Comparison of ENCODE assay signal across 8 cellular contexts in genomic region chr19:44644391-44645016, GRCh38. TPM values are rescaled to one million over a fixed set of nuclear protein-coding genes. Genes with fewer than 3 reads are reported as not detected.
DNase-seq lines count a peak whose midpoint lies in the region; ATAC-seq and TF ChIP-seq lines count a peak whose summit lies in the region.

No MANE protein-coding gene starts in this region.

- TSS peak; percentile 68 for BruUV-seq in HCT116 (replicated peaks; lab: Mats Ljungman, UMichigan)

- RAD21 ChIA-PET in HCT116 (lab: Charles Lee; ENCODE audit: low non-redundant PET in 1 of 2, low total read pairs in 2 of 2, uncharacterized antibody in 2 of 2, unreplicated experiment in 2 of 2) = interaction anchor here in 1 of 2 experiments (1.2 kb wide), 1 partner anchor 13 kb away, joined by 3 read pairs; no protein-coding TSS in a partner anchor

- peak overlapping the region; percentile 96 for H3K4me2 ChIP-seq in HCT116 (ENCODE audit: low read length)

- peaks cover 51% of the 10 kb centered on the region for H3K79me2 ChIP-seq in HCT116 (ENCODE audit: insufficient read depth, low read length)

- DNase-seq in CD14-positive monocyte (ENCODE audit: low spot score) (no peak), HCT116 (ENCODE audit: low read depth, low spot score) (no peak)
- DNase-seq in natural killer cell treated with Interleukin-12 subunit alpha and Interleukin-12 subunit beta and Interleukin-15 and Interleukin-18, amount 100 ng/mL, for 72 hours (ENCODE audit: low spot score) = no peak

- no peak for TF ChIP-seq RAD21 in HCT116 (IDR thresholded peaks at IDR 0.05; ENCODE audit: low read depth)

- H3K9me3 ChIP-seq in HCT116 (ENCODE audit: control insufficient read depth in 1 of 2, insufficient read depth in 1 of 2, low read depth in 1 of 2, low read length in 2 of 2) (no peaks in the 10 kb centered on the region), esophagus (ENCODE audit: control insufficient read depth in 2 of 2, insufficient read depth in 1 of 2, low read depth in 1 of 2, low read length in 1 of 2) (no peaks in the 10 kb centered on the region)

- H3K36me3 ChIP-seq in HCT116 (ENCODE audit: control insufficient read depth in 1 of 2, insufficient read depth in 2 of 2, low read length in 2 of 2) = peaks cover 12 to 28% of the 10 kb centered on the region in 2 experiments; a peak in 3 of 4 replicates
- H3K36me3 ChIP-seq in esophagus (ENCODE audit: control insufficient read depth in 2 of 2, insufficient read depth in 2 of 2, low read length in 1 of 2) = peaks cover 0 to 4% of the 10 kb centered on the region in 2 donors

- H2AFZ ChIP-seq in HCT116 (ENCODE audit: low read depth, low read length, poor library complexity, severe bottlenecking) = no peak overlapping the region

- H3K27ac ChIP-seq in HCT116 (ENCODE audit: low read depth, low read length) = peak overlapping the region; percentile 98
- H3K27ac ChIP-seq in esophagus (ENCODE audit: low read depth in 2 of 2, low read length in 1 of 2) = peak overlapping the region; percentile 60 to 71

- POLR2A ChIA-PET in HCT116 (lab: Charles Lee) = interaction anchor here (0.6 to 2.5 kb wide), 10 partner anchors 7 to 879 kb away, joined by 3 to 16 read pairs (median 3); no protein-coding TSS in a partner anchor

- H3K4me3 ChIP-seq in HCT116 (replicated peaks in 1 of 2; ENCODE audit: low read depth in 1 of 2, low read length in 2 of 2) (peak overlapping the region; percentile 82 to 91), esophagus (ENCODE audit: low read depth in 1 of 2, low read length in 2 of 2) (peak overlapping the region; percentile 77 to 86)

- peak overlapping the region; percentile 91 to 95 for H3K4me3 Mint-ChIP-seq in CD14-positive monocyte
- H3K4me3 Mint-ChIP-seq in natural killer cell treated with Interleukin-12 subunit alpha and Interleukin-12 subunit beta and Interleukin-15 and Interleukin-18, amount 100 ng/mL, for 72 hours = peak overlapping the region; percentile 69

- 7 to 9% methylated on average over 14 of the region's 14 CpGs for WGBS in esophagus, 2 donors

- TF ChIP-seq CTCF in CD14-positive monocyte (IDR thresholded peaks at IDR 0.05) (no peak), HCT116 (IDR thresholded peaks at IDR 0.05 in 2 of 3, conservative IDR thresholded peaks at IDR 0.05 in 1 of 3; ENCODE audit: borderline replicate concordance in 1 of 3, insufficient read depth in 1 of 3, low read depth in 2 of 3, low read length in 2 of 3) (no peak)

- H4K20me1 ChIP-seq in HCT116 (ENCODE audit: insufficient read depth) = peaks cover 5% of the 10 kb centered on the region; the same call in 1 of the 2 replicates

- ATAC-seq in HCT116 (peak; percentile 68), SK-N-SH treated with all-trans-retinoic acid at 6 μM for 48 hours (peak; percentile 74), GM19395 (IDR thresholded peaks at IDR 0.05; ENCODE audit: unreplicated experiment) (no peak), HG02763 (IDR thresholded peaks at IDR 0.05; ENCODE audit: unreplicated experiment) (no peak), GM21717 (IDR thresholded peaks at IDR 0.05; ENCODE audit: unreplicated experiment) (no peak)
- peak in 1 of 2 donors; percentile 37 for ATAC-seq in natural killer cell treated with Interleukin-12 subunit alpha and Interleukin-12 subunit beta and Interleukin-15 and Interleukin-18, amount 100 ng/mL, for 72 hours

- H3K9ac ChIP-seq in HCT116 (ENCODE audit: low read length) = peak overlapping the region; percentile 86

- H3K4me1 ChIP-seq in HCT116 (ENCODE audit: control insufficient read depth in 1 of 2, insufficient read depth in 2 of 2, low read length in 2 of 2) (peaks cover 4 to 7% of the 10 kb centered on the region in 2 experiments; a peak in 3 of 4 replicates), esophagus (ENCODE audit: control insufficient read depth in 2 of 2, insufficient read depth in 2 of 2, low read length in 1 of 2) (no peaks in the 10 kb centered on the region)

- TF ChIP-seq POLR2A in HCT116 (IDR thresholded peaks at IDR 0.05; ENCODE audit: borderline replicate concordance, extremely low read depth, insufficient read depth, insufficient read length) = no peak

- H3K9me2 ChIP-seq in HCT116 (ENCODE audit: insufficient read depth) = no peaks in the 10 kb centered on the region

- H3K36me3 Mint-ChIP-seq in CD14-positive monocyte = peaks cover 23 to 33% of the 10 kb centered on the region in 2 donors
- no peaks in the 10 kb centered on the region for H3K36me3 Mint-ChIP-seq in natural killer cell treated with Interleukin-12 subunit alpha and Interleukin-12 subunit beta and Interleukin-15 and Interleukin-18, amount 100 ng/mL, for 72 hours

- intact Hi-C loops in CD14-positive monocyte (cut with micrococcal nuclease) (no loop called here), HCT116 (cut with micrococcal nuclease) (loop anchor here (5.0 kb wide), 1 partner anchor 57 kb away; no protein-coding TSS in a partner anchor)

- H3K9me3 Mint-ChIP-seq in CD14-positive monocyte = no peaks in the 10 kb centered on the region
- H3K9me3 Mint-ChIP-seq in natural killer cell treated with Interleukin-12 subunit alpha and Interleukin-12 subunit beta and Interleukin-15 and Interleukin-18, amount 100 ng/mL, for 72 hours = no peaks in the 10 kb centered on the region

- H3K27me3 ChIP-seq in HCT116 (ENCODE audit: insufficient read depth, low read length) = no peaks in the 10 kb centered on the region
- H3K27me3 ChIP-seq in esophagus (ENCODE audit: control insufficient read depth in 1 of 2, insufficient read depth in 2 of 2, low read length in 2 of 2) = no peaks in the 10 kb centered on the region

- peak overlapping the region; percentile 42 to 85 (median 71) for H3K27ac Mint-ChIP-seq in CD14-positive monocyte
- H3K27ac Mint-ChIP-seq in natural killer cell treated with Interleukin-12 subunit alpha and Interleukin-12 subunit beta and Interleukin-15 and Interleukin-18, amount 100 ng/mL, for 72 hours = no peak overlapping the region

- H3K4me1 Mint-ChIP-seq in CD14-positive monocyte = peaks cover 23% of the 10 kb centered on the region
- H3K4me1 Mint-ChIP-seq in natural killer cell treated with Interleukin-12 subunit alpha and Interleukin-12 subunit beta and Interleukin-15 and Interleukin-18, amount 100 ng/mL, for 72 hours (ENCODE audit: low read depth in 2 of 2) = peaks cover 0 to 4% of the 10 kb centered on the region in 2 donors

- peaks cover 3 to 10% (median 6%) of the 10 kb centered on the region in 3 donors for H3K27me3 Mint-ChIP-seq in CD14-positive monocyte (ENCODE audit: low read depth in 3 of 3)
- peaks cover 0 to 5% of the 10 kb centered on the region in 2 donors for H3K27me3 Mint-ChIP-seq in natural killer cell treated with Interleukin-12 subunit alpha and Interleukin-12 subunit beta and Interleukin-15 and Interleukin-18, amount 100 ng/mL, for 72 hours

- CTCF ChIA-PET in HCT116 (lab: Charles Lee) = interaction anchor here (1.3 to 2.1 kb wide), 2 partner anchors 9 to 74 kb away, joined by 4 to 7 read pairs; no protein-coding TSS in a partner anchor

TF ChIP-seq in HCT116, 20 proteins besides CTCF, POLR2A, EP300 and RAD21:
- TF ChIP-seq EGR1 (IDR thresholded peaks at IDR 0.05; ENCODE audit: low read depth) = no peak
- TF ChIP-seq, protein P1, sequence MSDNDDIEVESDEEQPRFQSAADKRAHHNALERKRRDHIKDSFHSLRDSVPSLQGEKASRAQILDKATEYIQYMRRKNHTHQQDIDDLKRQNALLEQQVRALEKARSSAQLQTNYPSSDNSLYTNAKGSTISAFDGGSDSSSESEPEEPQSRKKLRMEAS (IDR thresholded peaks at IDR 0.05) = peak; percentile 62; the same call in 1 of the 2 replicates
- TF ChIP-seq SRF (IDR thresholded peaks at IDR 0.05; ENCODE audit: low read depth) = peak; percentile 61; the same call in 1 of the 2 replicates
- peak; percentile 39; the same call in 1 of the 2 replicates for TF ChIP-seq POLR2AphosphoS5 (IDR thresholded peaks at IDR 0.05; ENCODE audit: low read depth, low read length)
- TF ChIP-seq ZNF274 (IDR thresholded peaks at IDR 0.05; ENCODE audit: low read depth, low read length) = no peak

TF ChIP-seq in SK-N-SH treated with all-trans-retinoic acid at 6 μM for 48 hours, 23 proteins besides CTCF, POLR2A, EP300 and RAD21 (continues in another document):
- TF ChIP-seq, protein P2, sequence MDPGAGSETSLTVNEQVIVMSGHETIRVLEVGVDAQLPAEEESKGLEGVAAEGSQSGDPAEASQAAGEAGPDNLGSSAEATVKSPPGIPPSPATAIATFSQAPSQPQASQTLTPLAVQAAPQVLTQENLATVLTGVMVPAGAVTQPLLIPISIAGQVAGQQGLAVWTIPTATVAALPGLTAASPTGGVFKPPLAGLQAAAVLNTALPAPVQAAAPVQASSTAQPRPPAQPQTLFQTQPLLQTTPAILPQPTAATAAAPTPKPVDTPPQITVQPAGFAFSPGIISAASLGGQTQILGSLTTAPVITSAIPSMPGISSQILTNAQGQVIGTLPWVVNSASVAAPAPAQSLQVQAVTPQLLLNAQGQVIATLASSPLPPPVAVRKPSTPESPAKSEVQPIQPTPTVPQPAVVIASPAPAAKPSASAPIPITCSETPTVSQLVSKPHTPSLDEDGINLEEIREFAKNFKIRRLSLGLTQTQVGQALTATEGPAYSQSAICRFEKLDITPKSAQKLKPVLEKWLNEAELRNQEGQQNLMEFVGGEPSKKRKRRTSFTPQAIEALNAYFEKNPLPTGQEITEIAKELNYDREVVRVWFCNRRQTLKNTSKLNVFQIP (CRISPR knock-in tag; IDR thresholded peaks at IDR 0.05; ENCODE audit: borderline replicate concordance, low read depth) = no peak
- TF ChIP-seq ZNF70 (CRISPR knock-in tag; IDR thresholded peaks at IDR 0.05) (no peak), TOX (CRISPR knock-in tag; IDR thresholded peaks at IDR 0.05; ENCODE audit: borderline replicate concordance) (no peak)

RNA-seq across cellular contexts. Expression of gene PVR, which starts 0.8 kb away (rescaled TPM):
- polyA plus RNA-seq in CD14-positive monocyte = 10 to 100 TPM; 10.1 to 12.9 TPM
- total RNA-seq in HCT116 (2021; ENCODE audit: unreplicated experiment) = 62.0 TPM
- 73.6 and 73.8 TPM in 2 replicates for polyA plus RNA-seq in HCT116 (2012)
- 10 to 100 TPM in 1 of 2 donors, 1 to 10 TPM in 1; 9.5 to 10.2 TPM for polyA plus RNA-seq in esophagus
- total RNA-seq in natural killer cell treated with Interleukin-12 subunit alpha and Interleukin-12 subunit beta and Interleukin-15 and Interleukin-18, amount 100 ng/mL, for 72 hours = 10 to 100 TPM; 11.7 to 20.3 TPM

RNA-seq across cellular contexts. Expression of gene CEACAM19, which starts 26.8 kb away (rescaled TPM):
- polyA plus RNA-seq in CD14-positive monocyte = not detected
- 4.0 TPM for total RNA-seq in HCT116 (2021; ENCODE audit: unreplicated experiment)
- polyA plus RNA-seq in HCT116 (2012) = 5.7 and 6.6 TPM in 2 replicates
- polyA plus RNA-seq in esophagus = 1 to 10 TPM; 5.6 to 7.5 TPM
- total RNA-seq in natural killer cell treated with Interleukin-12 subunit alpha and Interleukin-12 subunit beta and Interleukin-15 and Interleukin-18, amount 100 ng/mL, for 72 hours = 1 to 10 TPM; 1.6 to 1.9 TPM

RNA-seq across cellular contexts. Expression of gene IGSF23, which starts 31.1 kb away (rescaled TPM):
- polyA plus RNA-seq in CD14-positive monocyte (under 1 TPM; 0.44 to 0.46 TPM), esophagus (not detected)
- not detected for total RNA-seq in HCT116 (2021; ENCODE audit: unreplicated experiment)
- polyA plus RNA-seq in HCT116 (2012) = not detected in 2 replicates
- not detected for total RNA-seq in natural killer cell treated with Interleukin-12 subunit alpha and Interleukin-12 subunit beta and Interleukin-15 and Interleukin-18, amount 100 ng/mL, for 72 hours

RNA-seq across cellular contexts. Expression of gene CEACAM16, which starts 54.4 kb away (rescaled TPM):
- polyA plus RNA-seq in CD14-positive monocyte (not detected), esophagus (under 1 TPM in 1 of 2 donors, not detected in 1; 0.16 TPM)
- not detected for total RNA-seq in HCT116 (2021; ENCODE audit: unreplicated experiment)
- polyA plus RNA-seq in HCT116 (2012) = not detected in 2 replicates
- total RNA-seq in natural killer cell treated with Interleukin-12 subunit alpha and Interleukin-12 subunit beta and Interleukin-15 and Interleukin-18, amount 100 ng/mL, for 72 hours = not detected

Comparison
In these comparisons a context has a peak if more than half of its experiments do, and no peak if none do; other contexts are left out.
1. H3K27ac Mint-ChIP-seq: peak in CD14-positive monocyte (7 of 7); none in natural killer cell treated with Interleukin-12 subunit alpha and Interleukin-12 subunit beta and Interleukin-15 and Interleukin-18, amount 100 ng/mL, for 72 hours (0 of 2).
2. ATAC-seq: peak in HCT116 (single experiment) and SK-N-SH treated with all-trans-retinoic acid at 6 μM for 48 hours (single experiment); none in GM19395 (single experiment), HG02763 (single experiment) and GM21717 (single experiment).